1 cellular context compared by ENCODE assay signal in the genomic region with DNA sequence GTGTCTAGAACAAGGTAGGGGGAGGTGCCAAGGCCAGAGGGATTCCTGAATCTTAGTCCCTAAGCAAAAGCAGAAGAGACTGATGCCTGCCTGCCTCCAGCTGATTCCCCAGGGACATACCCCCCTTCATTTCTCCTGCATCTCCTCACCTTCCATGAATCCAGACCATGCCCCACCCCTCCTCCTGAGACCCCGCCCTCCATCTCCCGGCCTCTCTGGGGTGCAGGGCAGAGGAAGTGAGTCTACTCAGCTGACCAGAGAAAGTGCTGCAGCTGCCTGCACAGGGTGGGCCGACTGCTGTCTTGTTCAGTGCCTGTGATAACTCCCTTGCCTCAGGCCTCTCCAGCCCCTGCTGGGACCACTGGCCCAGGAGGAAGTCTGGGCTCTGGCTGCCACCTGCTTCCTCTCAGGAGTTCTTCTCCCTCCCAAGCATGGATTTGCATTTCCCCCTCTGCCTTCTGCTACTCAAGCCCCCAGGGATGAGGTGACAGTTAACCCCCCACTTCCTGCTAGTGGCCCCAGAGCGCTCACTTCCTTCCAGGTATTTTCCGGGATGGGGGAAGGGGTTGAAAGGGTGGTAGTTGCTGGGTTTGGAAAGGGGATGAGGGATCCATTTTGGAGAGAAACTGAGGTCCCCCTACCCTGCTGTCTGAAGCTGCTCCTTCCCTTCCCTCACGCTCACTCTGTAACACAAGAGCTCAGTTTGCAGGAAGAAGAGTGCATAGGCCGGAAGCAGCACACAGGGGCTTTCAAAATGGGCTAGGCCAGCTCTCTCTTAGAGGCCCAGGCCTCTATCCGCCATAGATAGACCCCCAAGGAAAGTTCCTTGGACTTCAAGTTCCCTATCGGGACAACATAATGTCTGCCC.
A peak's percentile ranks its signal among the peaks of the same experiment; 100 is the strongest.
TF ChIP-seq lines count a peak whose summit lies in the region.

No MANE protein-coding gene starts in this region.

TF ChIP-seq in HEK293, 187 proteins besides CTCF, POLR2A, EP300 and RAD21 (continued from another document):
- TF ChIP-seq GLIS1 (tag by site-specific recombination; IDR thresholded peaks at IDR 0.05) (peak; percentile 23; the same call in 1 of the 2 replicates), ZIC2 (tag by site-specific recombination; IDR thresholded peaks at IDR 0.05) (peak; percentile 70), ZNF37A (tag by site-specific recombination; IDR thresholded peaks at IDR 0.05) (no peak)
- TF ChIP-seq, protein P1, sequence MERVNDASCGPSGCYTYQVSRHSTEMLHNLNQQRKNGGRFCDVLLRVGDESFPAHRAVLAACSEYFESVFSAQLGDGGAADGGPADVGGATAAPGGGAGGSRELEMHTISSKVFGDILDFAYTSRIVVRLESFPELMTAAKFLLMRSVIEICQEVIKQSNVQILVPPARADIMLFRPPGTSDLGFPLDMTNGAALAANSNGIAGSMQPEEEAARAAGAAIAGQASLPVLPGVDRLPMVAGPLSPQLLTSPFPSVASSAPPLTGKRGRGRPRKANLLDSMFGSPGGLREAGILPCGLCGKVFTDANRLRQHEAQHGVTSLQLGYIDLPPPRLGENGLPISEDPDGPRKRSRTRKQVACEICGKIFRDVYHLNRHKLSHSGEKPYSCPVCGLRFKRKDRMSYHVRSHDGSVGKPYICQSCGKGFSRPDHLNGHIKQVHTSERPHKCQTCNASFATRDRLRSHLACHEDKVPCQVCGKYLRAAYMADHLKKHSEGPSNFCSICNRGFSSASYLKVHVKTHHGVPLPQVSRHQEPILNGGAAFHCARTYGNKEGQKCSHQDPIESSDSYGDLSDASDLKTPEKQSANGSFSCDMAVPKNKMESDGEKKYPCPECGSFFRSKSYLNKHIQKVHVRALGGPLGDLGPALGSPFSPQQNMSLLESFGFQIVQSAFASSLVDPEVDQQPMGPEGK (tag by site-specific recombination; IDR thresholded peaks at IDR 0.05) = 0 out of 2 replicates have a peak, but pooled peaks have one; percentile 9
